In the genomic region with DNA sequence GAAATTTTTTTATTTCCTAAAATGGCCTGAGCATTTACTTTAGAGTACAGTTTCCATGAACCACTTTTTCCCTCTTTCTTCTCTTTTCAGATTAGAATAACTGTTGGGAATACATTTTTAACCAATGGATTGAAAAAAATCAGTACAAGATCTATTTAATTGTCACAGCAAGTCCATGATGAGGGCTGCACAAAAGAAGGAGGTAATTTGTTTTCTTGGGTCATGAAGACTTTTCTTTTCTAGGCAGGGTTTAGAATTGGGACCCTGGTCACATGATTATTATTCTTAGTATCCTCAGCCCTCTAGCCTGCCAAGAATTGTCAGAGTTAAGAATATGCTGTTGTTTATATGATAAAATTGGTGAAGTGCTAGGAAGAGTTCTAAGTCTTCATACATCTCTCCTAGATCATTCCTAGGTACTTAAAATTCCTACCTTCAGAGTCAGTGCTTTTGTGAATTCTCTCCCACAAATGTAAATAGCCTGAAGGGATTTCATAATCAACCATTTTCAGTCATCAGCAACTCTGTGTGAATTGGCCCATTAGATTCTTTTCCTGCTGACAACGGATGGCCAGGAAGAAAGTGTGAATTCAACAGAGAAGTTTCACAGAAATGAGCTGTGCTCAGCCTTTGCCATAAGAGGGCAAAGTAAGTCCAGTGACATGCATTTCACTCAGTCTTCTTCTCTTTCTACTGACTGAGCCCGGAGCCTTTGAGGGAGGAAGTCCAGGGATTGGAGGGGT, we compare ENCODE assay signal across 12 cellular contexts. TPM values are rescaled to one million over a fixed set of nuclear protein-coding genes. Genes with fewer than 3 reads are reported as not detected.
DNase-seq lines count a peak whose midpoint lies in the region; ATAC-seq, FAIRE-seq and TF ChIP-seq lines count a peak whose summit lies in the region.
"Had no signal": no experiment of that assay in that cellular context is flagged by ENCODE, and none has a peak within 500 bp of the region (broad histone marks: within the 10 kb centered on the region; RNA-seq: fewer than 3 reads in every experiment).

No MANE protein-coding gene starts in this region.

- H3K4me3 ChIP-seq in WI38 (ENCODE audit: low read depth, low read length) = no peak overlapping the region

- no peak for TF ChIP-seq POLR2A in GM12892 (IDR thresholded peaks at IDR 0.05; ENCODE audit: low read depth, low read length)

- ATAC-seq in HG03442 (IDR thresholded peaks at IDR 0.05; ENCODE audit: unreplicated experiment) (peak; percentile 64), HG03571 (IDR thresholded peaks at IDR 0.05; ENCODE audit: unreplicated experiment) (no peak)
- ATAC-seq: naive thymus-derived CD4-positive, alpha-beta T cell had no signal

- peak; percentile 16; the same call in 1 of the 2 replicates for TF ChIP-seq CTCF in WI38 (IDR thresholded peaks at IDR 0.05; ENCODE audit: low read depth, low read length)

- FAIRE-seq in GM12892 (lab: Jason Lieb, UNC) = no peak

- DNase-seq in GM03348 (ENCODE audit: low spot score) = peak; percentile 60
- peak; percentile 50 for DNase-seq in kidney tubule cell (ENCODE audit: low spot score)
- no peak for DNase-seq in SKM-1 (lab: John Stamatoyannopoulos, UW; ENCODE audit: unreplicated experiment)
- no peak for DNase-seq in activated CD4-positive, alpha-beta T cell treated with anti-CD3 and anti-CD28 coated beads for 1 hour
- DNase-seq in GM12892 (ENCODE audit: insufficient read length) = no peak
- DNase-seq: activated CD4-positive, alpha-beta T cell treated with anti-CD3 and anti-CD28 coated beads, Interleukin-2, amount 10 ng/mL, durations not matched to agents 7 days and 5 days; effector memory CD4-positive, alpha-beta T cell; naive thymus-derived CD4-positive, alpha-beta T cell had no signal

RNA-seq across cellular contexts. Expression of gene TPBG, which starts 32.4 kb away (rescaled TPM):
- polyA plus RNA-seq in GM12892 (2012; ENCODE audit: missing spikeins) = 2.8 TPM
- polyA plus RNA-seq: IgD-negative memory B cell; naive thymus-derived CD4-positive, alpha-beta T cell had no signal

Comparison
In these comparisons a context has a peak if more than half of its experiments do, and no peak if none do; other contexts are left out.
1. DNase-seq: peak in GM03348 (single experiment) and kidney tubule cell (single experiment); none in SKM-1 (single experiment), activated CD4-positive, alpha-beta T cell treated with anti-CD3 and anti-CD28 coated beads for 1 hour (single experiment) and GM12892 (single experiment).